Comparison of ENCODE assay signal across 12 cellular contexts in genomic region chr7:114818501-114818900, GRCh38.
DNase-seq lines count a peak whose midpoint lies in the region; ATAC-seq, FAIRE-seq and TF ChIP-seq lines count a peak whose summit lies in the region.
"Had no signal": no experiment of that assay in that cellular context is flagged by ENCODE, and none has a peak within 500 bp of the region (broad histone marks: within the 10 kb centered on the region; RNA-seq: fewer than 3 reads in every experiment).

No MANE protein-coding gene starts in this region.

- H3K36me3 ChIP-seq in GM23248 (ENCODE audit: low read depth) (no peaks in the 10 kb centered on the region), astrocyte (ENCODE audit: insufficient read depth, low read length) (no peaks in the 10 kb centered on the region), left lung (no peaks in the 10 kb centered on the region)

- no peak overlapping the region for H3K4me3 Mint-ChIP-seq in astrocyte (ENCODE audit: unreplicated experiment)

- in situ Hi-C loops in GM23248 (cut with MboI) = no loop called here

- peaks cover 26% of the 10 kb centered on the region for H3K4me1 Mint-ChIP-seq in astrocyte (ENCODE audit: low read depth, unreplicated experiment)

- no peaks in the 10 kb centered on the region for H4K20me1 ChIP-seq in GM23248 (ENCODE audit: insufficient read depth)
- no peaks in the 10 kb centered on the region for H4K20me1 ChIP-seq in astrocyte (ENCODE audit: insufficient read depth, low read length)

- no peaks in the 10 kb centered on the region for H3K27me3 ChIP-seq in GM23248 (replicated peaks; ENCODE audit: insufficient read depth)
- no peaks in the 10 kb centered on the region for H3K27me3 ChIP-seq in astrocyte (ENCODE audit: insufficient read depth, low read length)
- H3K27me3 ChIP-seq in left lung = no peaks in the 10 kb centered on the region

- H3K4me2 ChIP-seq in GM23248 (ENCODE audit: unreplicated experiment) = peak overlapping the region; percentile 74
- peak overlapping the region; percentile 27 for H3K4me2 ChIP-seq in astrocyte (ENCODE audit: low read length)

- TF ChIP-seq CTCF in astrocyte (IDR thresholded peaks at IDR 0.05; ENCODE audit: insufficient read depth, low read depth, low read length) (no peak), left lung (IDR thresholded peaks at IDR 0.05) (no peak)

- H3K9me2 ChIP-seq in GM23248 (ENCODE audit: insufficient read depth) = no peaks in the 10 kb centered on the region; the same call in 1 of the 2 replicates

- intact Hi-C loops in left lung (cut with DNase I) = no loop called here

- H3F3A ChIP-seq in GM23248 (ENCODE audit: insufficient read depth) = peaks cover 32% of the 10 kb centered on the region

- H2AFZ ChIP-seq in GM23248 (no peak overlapping the region), astrocyte (ENCODE audit: low read depth, low read length) (no peak overlapping the region)

- H3K79me2 ChIP-seq in GM23248 (ENCODE audit: insufficient read depth) = no peaks in the 10 kb centered on the region
- H3K79me2 ChIP-seq in astrocyte (ENCODE audit: insufficient read depth, low read length) = no peaks in the 10 kb centered on the region

- FAIRE-seq in astrocyte (lab: Jason Lieb, UNC) (peak; percentile 91), GM12891 (lab: Jason Lieb, UNC) (no peak)
- FAIRE-seq: small intestine had no signal

- peak; percentile 33 for ATAC-seq in left lung

- DNase-seq in AG20443 (ENCODE audit: low spot score) = peak; percentile 68
- DNase-seq in GM23248 = peak; percentile 90
- DNase-seq in astrocyte (ENCODE audit: low read depth) = peak; percentile 86
- no peak for DNase-seq in left lung
- no peak for DNase-seq in NCI-H187 treated with DMSO at 0.1 percent for 48 hours (lab: John Stamatoyannopoulos, UW)
- no peak for DNase-seq in GM12891 (ENCODE audit: insufficient read length, low spot score)
- DNase-seq in HUDEP-2 (lab: John Stamatoyannopoulos, UW; ENCODE audit: unreplicated experiment in 76 of 76) = no peak
- DNase-seq: activated CD8-positive, alpha-beta memory T cell treated with anti-CD3 and anti-CD28 coated beads, Interleukin-2, amount 50 U/mL, for 4 hours; GDM1; NCI-H82; small intestine had no signal

- H3K36me3 Mint-ChIP-seq in astrocyte (ENCODE audit: low read depth, unreplicated experiment) = no peaks in the 10 kb centered on the region

- H3K27ac Mint-ChIP-seq in astrocyte (ENCODE audit: unreplicated experiment) = peak overlapping the region; percentile 21

- no peak for TF ChIP-seq POLR2A in GM12891 (IDR thresholded peaks at IDR 0.05; ENCODE audit: low read depth, low read length)

- H3K4me1 ChIP-seq in GM23248 (ENCODE audit: insufficient read depth) (peaks cover 36% of the 10 kb centered on the region), astrocyte (ENCODE audit: insufficient read depth, low read length) (peaks cover 17% of the 10 kb centered on the region), left lung (peaks cover 0 to 9% of the 10 kb centered on the region in 2 donors)

- H3K27me3 Mint-ChIP-seq in astrocyte (ENCODE audit: low read depth, unreplicated experiment) = no peaks in the 10 kb centered on the region

- H3K9ac ChIP-seq in GM23248 = no peak overlapping the region
- no peak overlapping the region for H3K9ac ChIP-seq in astrocyte (ENCODE audit: low read length)

- peak overlapping the region; percentile 82 for H3K27ac ChIP-seq in GM23248
- H3K27ac ChIP-seq in astrocyte (ENCODE audit: low read depth, low read length) = peak overlapping the region; percentile 3
- H3K27ac ChIP-seq in left lung = no peak overlapping the region
- H3K27ac ChIP-seq: coronary artery had no signal

- H3K4me3 ChIP-seq in GM23248 = 0 out of 2 replicates have a peak overlapping the region, but pooled peaks have one; percentile 28
- no peak overlapping the region for H3K4me3 ChIP-seq in astrocyte (ENCODE audit: insufficient read depth, low read depth, low read length)
- H3K4me3 ChIP-seq in left lung = no peak overlapping the region
- H3K4me3 ChIP-seq: coronary artery had no signal

- H3K9me3 ChIP-seq in GM23248 (ENCODE audit: low read depth) (no peaks in the 10 kb centered on the region), astrocyte (ENCODE audit: insufficient read depth, low read depth, low read length) (no peaks in the 10 kb centered on the region), left lung (no peaks in the 10 kb centered on the region)

- H3K9me3 Mint-ChIP-seq in astrocyte (ENCODE audit: unreplicated experiment) = peaks cover 4% of the 10 kb centered on the region

- 1 to 4% methylated on average over 3 of the region's 3 CpGs for WGBS in GM23248 (ENCODE audit: low coverage in 1 of 2, low lambda C conversion rate in 2 of 2, missing lambda C conversion rate in 2 of 2), 2 experiments

TF ChIP-seq in GM12891, 5 proteins besides CTCF, POLR2A, EP300 and RAD21:
- TF ChIP-seq PAX5 (IDR thresholded peaks at IDR 0.05; ENCODE audit: insufficient read depth, low read length, severe bottlenecking) (no peak), POLR2AphosphoS5 (IDR thresholded peaks at IDR 0.05; ENCODE audit: low read depth, low read length) (no peak), TAF1 (IDR thresholded peaks at IDR 0.05; ENCODE audit: low read depth, low read length) (no peak), SPI1 (IDR thresholded peaks at IDR 0.05; ENCODE audit: low read depth, low read length) (no peak)

Comparison
In these comparisons a context has a peak if more than half of its experiments do, and no peak if none do; other contexts are left out.
1. DNase-seq: peak in AG20443 (single experiment), GM23248 (single experiment) and astrocyte (single experiment); none in left lung (0 of 2), NCI-H187 treated with DMSO at 0.1 percent for 48 hours (single experiment), GM12891 (single experiment) and HUDEP-2 (0 of 76).
2. H3K27ac ChIP-seq: peak in GM23248 (single experiment) and astrocyte (single experiment); none in left lung (0 of 2).